18 cellular contexts compared by ENCODE assay signal in the genomic region with DNA sequence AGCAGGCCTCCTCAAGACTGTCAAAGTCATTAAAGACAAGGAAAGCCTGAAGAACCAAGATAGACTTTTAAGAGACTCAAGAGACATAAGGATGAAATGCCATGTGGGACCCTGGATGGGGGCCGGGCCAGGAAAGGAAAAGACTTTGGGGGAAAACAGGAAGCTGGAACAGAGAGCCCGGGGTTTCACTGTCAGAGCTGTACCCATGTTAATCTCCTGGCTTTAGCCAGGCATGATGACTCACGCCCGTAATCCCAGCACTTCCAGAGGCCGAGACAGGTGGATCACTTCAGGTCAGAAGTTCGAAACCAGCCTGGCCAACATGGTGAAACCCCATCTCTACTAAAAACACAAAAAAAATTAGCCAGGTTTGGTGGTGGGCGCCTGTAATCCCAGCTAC.
"Had no signal": no experiment of that assay in that cellular context is flagged by ENCODE, and none has a peak within 500 bp of the region (broad histone marks: within the 10 kb centered on the region; RNA-seq: fewer than 3 reads in every experiment).

No MANE protein-coding gene starts in this region.

- FAIRE-seq: endometrium had no signal

- H3K4me3 Mint-ChIP-seq: activated naive CD8-positive, alpha-beta T cell treated with anti-CD3 and anti-CD28 coated beads for 36 hours; brain; memory B cell; stimulated activated effector memory CD8-positive, alpha-beta T cell treated with anti-CD3 and anti-CD28 coated beads, Interleukin-12 subunit alpha, Interleukin-12 subunit beta, amount 100 ng/mL, for 72 hours had no signal

- H3K9me3 Mint-ChIP-seq: activated naive CD8-positive, alpha-beta T cell treated with anti-CD3 and anti-CD28 coated beads for 36 hours; brain; memory B cell; naive thymus-derived CD4-positive, alpha-beta T cell; stimulated activated effector memory CD8-positive, alpha-beta T cell treated with anti-CD3 and anti-CD28 coated beads, Interleukin-12 subunit alpha, Interleukin-12 subunit beta, amount 100 ng/mL, for 72 hours had no signal

- H3K27me3 ChIP-seq: colonic mucosa, upper lobe of right lung had no signal

- H3K27ac Mint-ChIP-seq: brain, memory B cell had no signal

- H3K9me3 ChIP-seq: colonic mucosa, mucosa of descending colon, thoracic aorta, upper lobe of right lung had no signal

- H3K36me3 Mint-ChIP-seq: brain, memory B cell had no signal

- H3K27ac ChIP-seq: colonic mucosa, thoracic aorta, upper lobe of right lung had no signal

- ATAC-seq: esophagus mucosa; left ventricle myocardium superior; mucosa of descending colon; naive thymus-derived CD4-positive, alpha-beta T cell; stimulated activated effector memory CD8-positive, alpha-beta T cell treated with anti-CD3 and anti-CD28 coated beads, Interleukin-12 subunit alpha, Interleukin-12 subunit beta, amount 100 ng/mL, for 72 hours; upper lobe of right lung had no signal

- H3K27me3 Mint-ChIP-seq: activated naive CD8-positive, alpha-beta T cell treated with anti-CD3 and anti-CD28 coated beads for 36 hours; brain; memory B cell; naive thymus-derived CD4-positive, alpha-beta T cell had no signal

- H3K36me3 ChIP-seq: colonic mucosa, thoracic aorta had no signal

- H3K4me3 ChIP-seq: colonic mucosa, mucosa of descending colon, thoracic aorta, upper lobe of right lung had no signal

- DNase-seq: activated CD4-positive, CD25-positive, alpha-beta regulatory T cell treated with anti-CD3 and anti-CD28 coated beads, Interleukin-2, amount 50 U/mL, for 72 hours; activated naive CD8-positive, alpha-beta T cell treated with anti-CD3 and anti-CD28 coated beads for 36 hours; activated T-cell treated with anti-CD3 and anti-CD28 coated beads for 4 hours; amygdala; central memory CD4-positive, alpha-beta T cell; colonic mucosa; hippocampal formation; left ventricle myocardium superior; naive thymus-derived CD4-positive, alpha-beta T cell; posterior cingulate gyrus; upper lobe of right lung had no signal
